Comparison of ENCODE assay signal across 16 cellular contexts in the genomic region with DNA sequence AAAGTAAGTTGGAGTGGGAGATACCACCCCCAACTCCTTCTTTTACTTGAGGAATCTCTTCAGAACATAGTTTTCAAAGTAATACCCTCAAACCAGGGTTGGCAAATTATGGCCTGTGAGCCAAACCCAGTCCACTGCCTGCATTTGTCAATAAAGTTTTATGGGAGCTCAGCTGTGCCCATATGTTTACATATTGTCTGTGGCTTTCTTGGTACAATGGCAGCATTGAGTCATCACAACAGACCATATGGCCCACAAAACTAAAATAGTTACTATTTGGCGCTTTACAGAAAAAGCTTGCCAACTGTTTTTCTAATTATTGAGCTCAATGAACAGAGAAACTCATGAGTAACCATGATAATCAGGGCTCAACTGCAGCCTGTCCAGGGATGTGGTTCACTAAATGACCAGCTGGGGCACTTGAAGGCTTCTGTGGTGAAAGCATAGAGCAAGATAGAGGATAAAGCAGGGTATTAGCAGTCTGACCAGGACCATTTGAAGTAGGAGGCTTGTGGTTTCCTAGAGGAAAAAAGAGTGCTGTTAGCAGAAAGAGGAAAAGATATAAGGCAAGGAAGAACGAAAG.
DNase-seq lines count a peak whose midpoint lies in the region; ATAC-seq and TF ChIP-seq lines count a peak whose summit lies in the region.
"Had no signal": no experiment of that assay in that cellular context is flagged by ENCODE, and none has a peak within 500 bp of the region (broad histone marks: within the 10 kb centered on the region; RNA-seq: fewer than 3 reads in every experiment).

No MANE protein-coding gene starts in this region.

- no peaks in the 10 kb centered on the region for H3K9me3 ChIP-seq in cardiac muscle cell (ENCODE audit: low read depth)
- H3K9me3 ChIP-seq in CD4-positive, alpha-beta T cell (ENCODE audit: control insufficient read depth, low read length), result peaks cover 5% of the 10 kb centered on the region
- H3K9me3 ChIP-seq: gastrocnemius medialis, upper lobe of left lung had no signal

- H3K36me3 ChIP-seq in cardiac muscle cell, result no peaks in the 10 kb centered on the region
- H3K36me3 ChIP-seq: gastrocnemius medialis, upper lobe of left lung had no signal

- H3K27me3 ChIP-seq in cardiac muscle cell, result no peaks in the 10 kb centered on the region
- no peaks in the 10 kb centered on the region for H3K27me3 ChIP-seq in CD4-positive, alpha-beta T cell (ENCODE audit: control insufficient read depth, insufficient read depth, low read length)
- H3K27me3 ChIP-seq: gastrocnemius medialis, upper lobe of left lung had no signal

- H3K9me3 Mint-ChIP-seq in CD4-positive, alpha-beta T cell, result no peaks in the 10 kb centered on the region

- no peak overlapping the region for H3K4me3 ChIP-seq in cardiac muscle cell
- H3K4me3 ChIP-seq in fibroblast of mammary gland (ENCODE audit: control insufficient read depth, low read depth, low read length), result no peak overlapping the region
- H3K4me3 ChIP-seq: gastrocnemius medialis, upper lobe of left lung had no signal

- CTCF ChIA-PET in CD4-positive, alpha-beta T cell (lab: Charles Lee), result no interaction called here

- H3K27ac Mint-ChIP-seq in CD4-positive, alpha-beta T cell, result no peak overlapping the region
- H3K27ac Mint-ChIP-seq: activated naive CD8-positive, alpha-beta T cell treated with anti-CD3 and anti-CD28 coated beads, Interleukin-2, amount 10 ng/mL, durations not matched to agents 7 days and 5 days; dendritic cell treated with granulocyte-macrophage colony-stimulating factor and Interleukin-4, amounts not matched to agents 40 ng/mL and 50 ng/mL, for 4 days had no signal

- no peak overlapping the region for H3K4me3 Mint-ChIP-seq in CD4-positive, alpha-beta T cell
- H3K4me3 Mint-ChIP-seq: activated naive CD8-positive, alpha-beta T cell treated with anti-CD3 and anti-CD28 coated beads, Interleukin-2, amount 10 ng/mL, durations not matched to agents 7 days and 5 days; dendritic cell treated with granulocyte-macrophage colony-stimulating factor and Interleukin-4, amounts not matched to agents 40 ng/mL and 50 ng/mL, for 4 days had no signal

- POLR2A ChIA-PET in CD4-positive, alpha-beta T cell (lab: Charles Lee), result no interaction called here

- intact Hi-C loops in left ventricle myocardium superior (cut with micrococcal nuclease), result no loop called here
- intact Hi-C loops in CD4-positive, alpha-beta T cell (cut with DNase I, micrococcal nuclease), result no loop called here
- intact Hi-C loops in posterior vena cava (cut with DNase I), result no loop called here

- H3K4me1 Mint-ChIP-seq in CD4-positive, alpha-beta T cell (ENCODE audit: low read depth), result no peaks in the 10 kb centered on the region

- ATAC-seq in left ventricle myocardium superior (no peak), HG02763 (IDR thresholded peaks at IDR 0.05; ENCODE audit: unreplicated experiment) (no peak)
- no peak for ATAC-seq in CD4-positive, alpha-beta T cell (ENCODE audit: poor library complexity)
- ATAC-seq: gastrocnemius medialis, left cardiac atrium had no signal

- H3K36me3 Mint-ChIP-seq in CD4-positive, alpha-beta T cell (ENCODE audit: low read depth), result no peaks in the 10 kb centered on the region
- H3K36me3 Mint-ChIP-seq: activated naive CD8-positive, alpha-beta T cell treated with anti-CD3 and anti-CD28 coated beads, Interleukin-2, amount 10 ng/mL, durations not matched to agents 7 days and 5 days had no signal

- H3K4me1 ChIP-seq in cardiac muscle cell (ENCODE audit: low read depth), result no peaks in the 10 kb centered on the region
- H3K4me1 ChIP-seq: gastrocnemius medialis, upper lobe of left lung had no signal

- DNase-seq in cardiac muscle cell (ENCODE audit: low read depth in 1 of 2, low spot score in 1 of 2) (peak in 1 of 2 donors; percentile 38), left ventricle myocardium superior (no peak), RKO (ENCODE audit: low spot score) (peak; percentile 26), fibroblast of mammary gland (ENCODE audit: low read depth) (peak; percentile 20), posterior vena cava (ENCODE audit: low spot score) (no peak), GM03348 (ENCODE audit: low spot score) (no peak)
- DNase-seq in CD4-positive, alpha-beta T cell, result no peak
- DNase-seq: activated naive CD8-positive, alpha-beta T cell treated with anti-CD3 and anti-CD28 coated beads, Interleukin-2, amount 10 ng/mL, durations not matched to agents 7 days and 5 days; gastrocnemius medialis; left cardiac atrium; MM.1S; NCI-H226; stimulated activated CD4-positive, alpha-beta T cell treated with anti-CD3 and anti-CD28 coated beads, Interleukin-12 subunit alpha, Interleukin-12 subunit beta, amount 100 ng/mL, for 4 hours; upper lobe of left lung had no signal

- TF ChIP-seq CTCF in cardiac muscle cell (IDR thresholded peaks at IDR 0.05; ENCODE audit: low read depth, low read length), result peak; percentile 21
- no peak for TF ChIP-seq CTCF in fibroblast of mammary gland (conservative IDR thresholded peaks at IDR 0.05; ENCODE audit: control insufficient read depth, insufficient read depth, low read depth, low read length)
- TF ChIP-seq CTCF in CD4-positive, alpha-beta T cell (IDR thresholded peaks at IDR 0.05), result no peak

- H3K27me3 Mint-ChIP-seq in CD4-positive, alpha-beta T cell, result peaks cover 16% of the 10 kb centered on the region
- H3K27me3 Mint-ChIP-seq: dendritic cell treated with granulocyte-macrophage colony-stimulating factor and Interleukin-4, amounts not matched to agents 40 ng/mL and 50 ng/mL, for 4 days had no signal

- no peak overlapping the region for H3K27ac ChIP-seq in cardiac muscle cell
- no peak overlapping the region for H3K27ac ChIP-seq in CD4-positive, alpha-beta T cell (ENCODE audit: low read depth, low read length)
- H3K27ac ChIP-seq: gastrocnemius medialis, upper lobe of left lung had no signal

Comparison
In these comparisons a context has a peak if more than half of its experiments do, and no peak if none do; other contexts are left out.
1. DNase-seq: peak in RKO (single experiment) and fibroblast of mammary gland (single experiment); none in left ventricle myocardium superior (single experiment), CD4-positive, alpha-beta T cell (0 of 10), posterior vena cava (single experiment) and GM03348 (single experiment).